In genomic region chr1:32754282-32755097, GRCh38 we compare ENCODE assay signal across 8 cellular contexts. TPM values are rescaled to one million over a fixed set of nuclear protein-coding genes. Genes with fewer than 3 reads are reported as not detected.
DNase-seq lines count a peak whose midpoint lies in the region; ATAC-seq and TF ChIP-seq lines count a peak whose summit lies in the region.

No MANE protein-coding gene starts in this region.

- DNase-seq in activated CD8-positive, alpha-beta T cell treated with anti-CD3 and anti-CD28 coated beads, Interleukin-2, amount 10 ng/mL, durations not matched to agents 7 days and 5 days = peak; percentile 40
- DNase-seq in epithelial cell of prostate (ENCODE audit: low read depth, low spot score) (no peak), natural killer cell (no peak), tibial artery (no peak), NCI-H1930 (lab: John Stamatoyannopoulos, UW) (no peak)

- POLR2A ChIA-PET in activated CD8-positive, alpha-beta T cell treated with anti-CD3 and anti-CD28 coated beads, Interleukin-2, amount 10 ng/mL, durations not matched to agents 7 days and 5 days (lab: Charles Lee) = no interaction called here

- CTCF ChIA-PET in activated CD8-positive, alpha-beta T cell treated with anti-CD3 and anti-CD28 coated beads, Interleukin-2, amount 10 ng/mL, durations not matched to agents 7 days and 5 days (lab: Charles Lee) = interaction anchor here (0.8 to 4.4 kb wide), 2 partner anchors 20 to 42 kb away, joined by 3 to 22 read pairs; no protein-coding TSS in a partner anchor

- H3K9me3 Mint-ChIP-seq in activated CD8-positive, alpha-beta T cell treated with anti-CD3 and anti-CD28 coated beads, Interleukin-2, amount 10 ng/mL, durations not matched to agents 7 days and 5 days (ENCODE audit: insufficient read depth) = no peaks in the 10 kb centered on the region
- H3K9me3 Mint-ChIP-seq in natural killer cell = no peaks in the 10 kb centered on the region

- peaks cover 35% of the 10 kb centered on the region for H3K27me3 Mint-ChIP-seq in activated CD8-positive, alpha-beta T cell treated with anti-CD3 and anti-CD28 coated beads, Interleukin-2, amount 10 ng/mL, durations not matched to agents 7 days and 5 days (ENCODE audit: low read depth)
- H3K27me3 Mint-ChIP-seq in natural killer cell (ENCODE audit: low read depth in 2 of 2) = peaks cover 12 to 13% of the 10 kb centered on the region in 2 donors

- H3K9me3 ChIP-seq in HUES48 (ENCODE audit: control insufficient read depth, insufficient read depth, low read length) (no peaks in the 10 kb centered on the region), tibial artery (no peaks in the 10 kb centered on the region)

- peaks cover 6% of the 10 kb centered on the region for H3K4me1 Mint-ChIP-seq in activated CD8-positive, alpha-beta T cell treated with anti-CD3 and anti-CD28 coated beads, Interleukin-2, amount 10 ng/mL, durations not matched to agents 7 days and 5 days (ENCODE audit: low read depth)
- H3K4me1 Mint-ChIP-seq in natural killer cell = peaks cover 10 to 23% of the 10 kb centered on the region in 2 donors

- no peaks in the 10 kb centered on the region for H3K36me3 Mint-ChIP-seq in activated CD8-positive, alpha-beta T cell treated with anti-CD3 and anti-CD28 coated beads, Interleukin-2, amount 10 ng/mL, durations not matched to agents 7 days and 5 days (ENCODE audit: low read depth)
- H3K36me3 Mint-ChIP-seq in natural killer cell = no peaks in the 10 kb centered on the region

- intact Hi-C loops in natural killer cell (cut with micrococcal nuclease) = no loop called here
- intact Hi-C loops in tibial artery (cut with DNase I; ENCODE audit: low total_unique reads) = no loop called here

- ATAC-seq in activated CD8-positive, alpha-beta T cell treated with anti-CD3 and anti-CD28 coated beads, Interleukin-2, amount 10 ng/mL, durations not matched to agents 7 days and 5 days = peak; percentile 46
- peak; percentile 55 to 66 (median 58) for ATAC-seq in natural killer cell
- no peak for ATAC-seq in HG03342 (IDR thresholded peaks at IDR 0.05; ENCODE audit: unreplicated experiment)

- H3K36me3 ChIP-seq in HUES48 (ENCODE audit: control insufficient read depth, insufficient read depth, low read length) = no peaks in the 10 kb centered on the region
- no peaks in the 10 kb centered on the region for H3K36me3 ChIP-seq in tibial artery

- H3K27ac ChIP-seq in C4-2B = peak overlapping the region; percentile 90
- peak overlapping the region; percentile 86 for H3K27ac ChIP-seq in HUES48 (ENCODE audit: low read depth, low read length)
- peak overlapping the region; percentile 100 for H3K27ac ChIP-seq in epithelial cell of prostate
- H3K27ac ChIP-seq in tibial artery = peak overlapping the region; percentile 62 to 65

- peak overlapping the region; percentile 0 for H3K4me3 Mint-ChIP-seq in activated CD8-positive, alpha-beta T cell treated with anti-CD3 and anti-CD28 coated beads, Interleukin-2, amount 10 ng/mL, durations not matched to agents 7 days and 5 days
- H3K4me3 Mint-ChIP-seq in natural killer cell = peak overlapping the region; percentile 62

- TF ChIP-seq CTCF in C4-2B (conservative IDR thresholded peaks at IDR 0.05) = no peak
- TF ChIP-seq CTCF in natural killer cell (IDR thresholded peaks at IDR 0.05) = no peak
- TF ChIP-seq CTCF in tibial artery (IDR thresholded peaks at IDR 0.05) = no peak

- no peaks in the 10 kb centered on the region for H3K27me3 ChIP-seq in HUES48 (ENCODE audit: control insufficient read depth, insufficient read depth, low read length)
- H3K27me3 ChIP-seq in tibial artery = no peaks in the 10 kb centered on the region

- H3K4me3 ChIP-seq in HUES48 (ENCODE audit: low read depth, low read length) = peak overlapping the region; percentile 92
- H3K4me3 ChIP-seq in tibial artery = peak overlapping the region; percentile 57 to 70

- H3K4me1 ChIP-seq in HUES48 (ENCODE audit: control insufficient read depth, insufficient read depth, low read length) (peaks cover 37% of the 10 kb centered on the region), tibial artery (peaks cover 5 to 34% (median 21%) of the 10 kb centered on the region in 4 donors)

- H3K9ac ChIP-seq in HUES48 (ENCODE audit: low read depth, low read length) = peak overlapping the region; percentile 76

- no peak overlapping the region for H3K27ac Mint-ChIP-seq in activated CD8-positive, alpha-beta T cell treated with anti-CD3 and anti-CD28 coated beads, Interleukin-2, amount 10 ng/mL, durations not matched to agents 7 days and 5 days
- peak overlapping the region in 1 of 2 donors; percentile 79 for H3K27ac Mint-ChIP-seq in natural killer cell

RNA-seq across cellular contexts. Expression of gene SYNC, which starts 51.9 kb away (rescaled TPM):
- not detected for total RNA-seq in activated CD8-positive, alpha-beta T cell treated with anti-CD3 and anti-CD28 coated beads, Interleukin-2, amount 10 ng/mL, durations not matched to agents 7 days and 5 days
- total RNA-seq in natural killer cell = not detected
